Comparison of ENCODE assay signal across 1 cellular context in genomic region chr14:70008457-70008856, GRCh38.
TF ChIP-seq lines count a peak whose summit lies in the region.

No MANE protein-coding gene starts in this region.

TF ChIP-seq in HEK293T, 16 proteins besides CTCF, POLR2A, EP300 and RAD21 (continued from another document):
- TF ChIP-seq, protein P1, sequence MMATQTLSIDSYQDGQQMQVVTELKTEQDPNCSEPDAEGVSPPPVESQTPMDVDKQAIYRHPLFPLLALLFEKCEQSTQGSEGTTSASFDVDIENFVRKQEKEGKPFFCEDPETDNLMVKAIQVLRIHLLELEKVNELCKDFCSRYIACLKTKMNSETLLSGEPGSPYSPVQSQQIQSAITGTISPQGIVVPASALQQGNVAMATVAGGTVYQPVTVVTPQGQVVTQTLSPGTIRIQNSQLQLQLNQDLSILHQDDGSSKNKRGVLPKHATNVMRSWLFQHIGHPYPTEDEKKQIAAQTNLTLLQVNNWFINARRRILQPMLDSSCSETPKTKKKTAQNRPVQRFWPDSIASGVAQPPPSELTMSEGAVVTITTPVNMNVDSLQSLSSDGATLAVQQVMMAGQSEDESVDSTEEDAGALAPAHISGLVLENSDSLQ (IDR thresholded peaks at IDR 0.05): peak; percentile 38
- no peak for TF ChIP-seq ELF4 (IDR thresholded peaks at IDR 0.05)
